1 cellular context compared by ENCODE assay signal in genomic region chr17:80294653-80295052, GRCh38.
TF ChIP-seq lines count a peak whose summit lies in the region.

No MANE protein-coding gene starts in this region.

TF ChIP-seq in K562, 482 proteins besides CTCF, POLR2A, EP300 and RAD21:
- TF ChIP-seq SETDB1 (IDR thresholded peaks at IDR 0.05; ENCODE audit: low read length) (no peak), ZC3H8 (IDR thresholded peaks at IDR 0.05) (no peak), ETV1 (tag; conservative IDR thresholded peaks at IDR 0.05; ENCODE audit: low read depth) (no peak), ERF (CRISPR knock-in tag; IDR thresholded peaks at IDR 0.05) (no peak), KLF13 (tag; IDR thresholded peaks at IDR 0.05; ENCODE audit: borderline replicate concordance, low read depth) (no peak), SRF (CRISPR knock-in tag; IDR thresholded peaks at IDR 0.05) (no peak), UBTF (IDR thresholded peaks at IDR 0.05; ENCODE audit: borderline replicate concordance in 1 of 2, low read depth in 2 of 2, low read length in 2 of 2) (no peak), MBD2 (IDR thresholded peaks at IDR 0.05; ENCODE audit: borderline replicate concordance, low read depth) (no peak)
- TF ChIP-seq, protein P1, sequence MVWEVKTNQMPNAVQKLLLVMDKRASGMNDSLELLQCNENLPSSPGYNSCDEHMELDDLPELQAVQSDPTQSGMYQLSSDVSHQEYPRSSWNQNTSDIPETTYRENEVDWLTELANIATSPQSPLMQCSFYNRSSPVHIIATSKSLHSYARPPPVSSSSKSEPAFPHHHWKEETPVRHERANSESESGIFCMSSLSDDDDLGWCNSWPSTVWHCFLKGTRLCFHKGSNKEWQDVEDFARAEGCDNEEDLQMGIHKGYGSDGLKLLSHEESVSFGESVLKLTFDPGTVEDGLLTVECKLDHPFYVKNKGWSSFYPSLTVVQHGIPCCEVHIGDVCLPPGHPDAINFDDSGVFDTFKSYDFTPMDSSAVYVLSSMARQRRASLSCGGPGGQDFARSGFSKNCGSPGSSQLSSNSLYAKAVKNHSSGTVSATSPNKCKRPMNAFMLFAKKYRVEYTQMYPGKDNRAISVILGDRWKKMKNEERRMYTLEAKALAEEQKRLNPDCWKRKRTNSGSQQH (CRISPR knock-in tag; IDR thresholded peaks at IDR 0.05): no peak
- TF ChIP-seq, protein P2, sequence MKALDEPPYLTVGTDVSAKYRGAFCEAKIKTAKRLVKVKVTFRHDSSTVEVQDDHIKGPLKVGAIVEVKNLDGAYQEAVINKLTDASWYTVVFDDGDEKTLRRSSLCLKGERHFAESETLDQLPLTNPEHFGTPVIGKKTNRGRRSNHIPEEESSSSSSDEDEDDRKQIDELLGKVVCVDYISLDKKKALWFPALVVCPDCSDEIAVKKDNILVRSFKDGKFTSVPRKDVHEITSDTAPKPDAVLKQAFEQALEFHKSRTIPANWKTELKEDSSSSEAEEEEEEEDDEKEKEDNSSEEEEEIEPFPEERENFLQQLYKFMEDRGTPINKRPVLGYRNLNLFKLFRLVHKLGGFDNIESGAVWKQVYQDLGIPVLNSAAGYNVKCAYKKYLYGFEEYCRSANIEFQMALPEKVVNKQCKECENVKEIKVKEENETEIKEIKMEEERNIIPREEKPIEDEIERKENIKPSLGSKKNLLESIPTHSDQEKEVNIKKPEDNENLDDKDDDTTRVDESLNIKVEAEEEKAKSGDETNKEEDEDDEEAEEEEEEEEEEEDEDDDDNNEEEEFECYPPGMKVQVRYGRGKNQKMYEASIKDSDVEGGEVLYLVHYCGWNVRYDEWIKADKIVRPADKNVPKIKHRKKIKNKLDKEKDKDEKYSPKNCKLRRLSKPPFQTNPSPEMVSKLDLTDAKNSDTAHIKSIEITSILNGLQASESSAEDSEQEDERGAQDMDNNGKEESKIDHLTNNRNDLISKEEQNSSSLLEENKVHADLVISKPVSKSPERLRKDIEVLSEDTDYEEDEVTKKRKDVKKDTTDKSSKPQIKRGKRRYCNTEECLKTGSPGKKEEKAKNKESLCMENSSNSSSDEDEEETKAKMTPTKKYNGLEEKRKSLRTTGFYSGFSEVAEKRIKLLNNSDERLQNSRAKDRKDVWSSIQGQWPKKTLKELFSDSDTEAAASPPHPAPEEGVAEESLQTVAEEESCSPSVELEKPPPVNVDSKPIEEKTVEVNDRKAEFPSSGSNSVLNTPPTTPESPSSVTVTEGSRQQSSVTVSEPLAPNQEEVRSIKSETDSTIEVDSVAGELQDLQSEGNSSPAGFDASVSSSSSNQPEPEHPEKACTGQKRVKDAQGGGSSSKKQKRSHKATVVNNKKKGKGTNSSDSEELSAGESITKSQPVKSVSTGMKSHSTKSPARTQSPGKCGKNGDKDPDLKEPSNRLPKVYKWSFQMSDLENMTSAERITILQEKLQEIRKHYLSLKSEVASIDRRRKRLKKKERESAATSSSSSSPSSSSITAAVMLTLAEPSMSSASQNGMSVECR (CRISPR knock-in tag; IDR thresholded peaks at IDR 0.05): no peak
